29 cellular contexts compared by ENCODE assay signal in the genomic region with DNA sequence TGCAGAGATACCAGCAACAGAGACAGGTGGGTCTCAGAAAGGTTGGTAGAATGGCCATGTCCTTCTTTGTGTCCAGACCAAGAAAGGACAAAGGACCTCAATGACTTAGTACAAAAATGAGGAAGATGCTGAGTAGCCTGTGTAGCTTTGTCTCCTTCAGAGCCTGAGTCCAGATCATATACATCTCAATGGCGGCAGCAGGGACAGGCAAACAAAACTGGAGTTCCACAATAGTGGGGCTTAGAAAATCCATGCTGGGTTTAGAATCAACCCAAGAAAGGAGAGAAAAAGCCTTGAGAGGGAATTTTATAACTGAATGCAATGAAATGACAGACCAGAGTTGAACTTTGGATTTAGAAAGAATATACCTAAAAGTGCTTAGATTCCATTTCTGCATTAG.
"Had no signal": no experiment of that assay in that cellular context is flagged by ENCODE, and none has a peak within 500 bp of the region (broad histone marks: within the 10 kb centered on the region; RNA-seq: fewer than 3 reads in every experiment).

No MANE protein-coding gene starts in this region.

- H3K4me2 ChIP-seq: smooth muscle cell had no signal

- H3K79me2 ChIP-seq: parathyroid adenoma had no signal

- H3K36me3 Mint-ChIP-seq: mesothelial cell of epicardium; naive B cell; stimulated activated memory B cell treated with anti-CD40 and anti-IgM and Interleukin-4, amounts not matched to agents 10 μg/mL and 1 μg/mL and 100 μg/mL, for 72 hours; type B pancreatic cell had no signal

- H3K4me1 ChIP-seq: left lung, lower lobe of right lung, parathyroid adenoma, psoas muscle, right atrium auricular region, right lobe of liver, tibial nerve, uterus had no signal

- H3K9me3 Mint-ChIP-seq: mesothelial cell of epicardium, nephron progenitor cell, type B pancreatic cell had no signal

- H3K27ac Mint-ChIP-seq: immature natural killer cell; mesothelial cell of epicardium; naive B cell; natural killer cell; nephron progenitor cell; stimulated activated memory B cell treated with anti-CD40 and anti-IgM and Interleukin-4, amounts not matched to agents 10 μg/mL and 1 μg/mL and 100 μg/mL, for 72 hours; stimulated activated naive CD8-positive, alpha-beta T cell treated with anti-CD3 and anti-CD28 coated beads, Interleukin-15, amount 100 ng/mL, for 72 hours; type B pancreatic cell had no signal

- FAIRE-seq: islet of Langerhans, kidney had no signal

- H3K27me3 ChIP-seq: left lung, right atrium auricular region, right lobe of liver, tibial nerve, uterus had no signal

- H3K27me3 Mint-ChIP-seq: naive B cell; stimulated activated memory B cell treated with anti-CD40 and anti-IgM and Interleukin-4, amounts not matched to agents 10 μg/mL and 1 μg/mL and 100 μg/mL, for 72 hours; stimulated activated naive CD8-positive, alpha-beta T cell treated with anti-CD3 and anti-CD28 coated beads, Interleukin-15, amount 100 ng/mL, for 72 hours; type B pancreatic cell had no signal

- H3K27ac ChIP-seq: left lung, lower lobe of right lung, parathyroid adenoma, psoas muscle, right atrium auricular region, right lobe of liver, tibial nerve, uterus had no signal

- H3K9ac ChIP-seq: parathyroid adenoma had no signal

- H3K36me3 ChIP-seq: left lung, lower lobe of right lung, right atrium auricular region, right lobe of liver, tibial nerve, uterus had no signal

- H3K4me3 Mint-ChIP-seq: immature natural killer cell; mesothelial cell of epicardium; naive B cell; natural killer cell; nephron progenitor cell; stimulated activated memory B cell treated with anti-CD40 and anti-IgM and Interleukin-4, amounts not matched to agents 10 μg/mL and 1 μg/mL and 100 μg/mL, for 72 hours; stimulated activated naive CD8-positive, alpha-beta T cell treated with anti-CD3 and anti-CD28 coated beads, Interleukin-15, amount 100 ng/mL, for 72 hours; type B pancreatic cell had no signal

- H3K4me1 Mint-ChIP-seq: immature natural killer cell; mesothelial cell of epicardium; naive B cell; natural killer cell; nephron progenitor cell; stimulated activated memory B cell treated with anti-CD40 and anti-IgM and Interleukin-4, amounts not matched to agents 10 μg/mL and 1 μg/mL and 100 μg/mL, for 72 hours; stimulated activated naive CD8-positive, alpha-beta T cell treated with anti-CD3 and anti-CD28 coated beads, Interleukin-15, amount 100 ng/mL, for 72 hours had no signal

- H3K9me3 ChIP-seq: lower lobe of right lung, psoas muscle, right atrium auricular region, right lobe of liver, tibial nerve, uterus had no signal

- H2AFZ ChIP-seq: parathyroid adenoma had no signal

- H3K4me3 ChIP-seq: left lung, lower lobe of right lung, psoas muscle, right atrium auricular region, right lobe of liver, smooth muscle cell, tibial nerve, uterus had no signal

- DNase-seq: hippocampal formation; immature natural killer cell; kidney; left colon; left lung; lower lobe of right lung; mesendoderm; naive B cell; natural killer cell; nephron progenitor cell; nucleus accumbens; psoas muscle; right lobe of liver; stimulated activated CD4-positive, alpha-beta T cell treated with anti-CD3 and anti-CD28 coated beads, Interleukin-1b, Interleukin-23, amount 100 ng/mL, for 48 hours; stimulated activated CD4-positive, alpha-beta T cell treated with anti-CD3 and anti-CD28 coated beads, Interleukin-2, amount 100 ng/mL, for 48 hours; stimulated activated CD4-positive, alpha-beta T cell treated with anti-CD3 and anti-CD28 coated beads, Interleukin-4, amount 100 ng/mL, for 4 hours; stimulated activated CD8-positive, alpha-beta memory T cell treated with anti-CD3 and anti-CD28 coated beads, Interleukin-4, amount 100 ng/mL, for 48 hours; stimulated activated naive CD4-positive, alpha-beta T cell treated with Interleukin-2 at 50 U/mL for 16 hours; stimulated activated naive CD8-positive, alpha-beta T cell treated with anti-CD3 and anti-CD28 coated beads, Interleukin-15, amount 100 ng/mL, for 72 hours; substantia nigra; uterus had no signal
